23 cellular contexts compared by ENCODE assay signal in genomic region chr11:74472030-74472429, GRCh38. TPM values are rescaled to one million over a fixed set of nuclear protein-coding genes. Genes with fewer than 3 reads are reported as not detected.
DNase-seq lines count a peak whose midpoint lies in the region; ATAC-seq, FAIRE-seq and TF ChIP-seq lines count a peak whose summit lies in the region.
"Had no signal": no experiment of that assay in that cellular context is flagged by ENCODE, and none has a peak within 500 bp of the region (broad histone marks: within the 10 kb centered on the region; RNA-seq: fewer than 3 reads in every experiment).

No MANE protein-coding gene starts in this region.

- no peaks in the 10 kb centered on the region for H3K36me3 Mint-ChIP-seq in activated CD8-positive, alpha-beta T cell treated with anti-CD3 and anti-CD28 coated beads for 36 hours (ENCODE audit: low read depth)
- H3K36me3 Mint-ChIP-seq in activated CD8-positive, alpha-beta T cell treated with anti-CD3 and anti-CD28 coated beads, Interleukin-2, amount 10 ng/mL, durations not matched to agents 7 days and 5 days (ENCODE audit: low read depth): no peaks in the 10 kb centered on the region
- H3K36me3 Mint-ChIP-seq in CD14-positive monocyte: no peaks in the 10 kb centered on the region
- no peaks in the 10 kb centered on the region for H3K36me3 Mint-ChIP-seq in osteocyte (ENCODE audit: unreplicated experiment)
- H3K36me3 Mint-ChIP-seq in mesothelial cell of epicardium: no peaks in the 10 kb centered on the region

- H3K27ac Mint-ChIP-seq in activated CD8-positive, alpha-beta T cell treated with anti-CD3 and anti-CD28 coated beads for 36 hours: no peak overlapping the region
- no peak overlapping the region for H3K27ac Mint-ChIP-seq in activated CD8-positive, alpha-beta T cell treated with anti-CD3 and anti-CD28 coated beads, Interleukin-2, amount 10 ng/mL, durations not matched to agents 7 days and 5 days
- H3K27ac Mint-ChIP-seq in CD14-positive monocyte (peak overlapping the region; percentile 12 to 84 (median 72)), osteocyte (ENCODE audit: unreplicated experiment) (no peak overlapping the region), mesothelial cell of epicardium (no peak overlapping the region)
- H3K27ac Mint-ChIP-seq: CD4-positive, CD25-positive, alpha-beta regulatory T cell had no signal

- no peaks in the 10 kb centered on the region for H3K36me3 ChIP-seq in bronchial epithelial cell (ENCODE audit: control insufficient read depth, insufficient read depth, low read length)
- H3K36me3 ChIP-seq: MG63, SJSA1 had no signal

- H3K27me3 ChIP-seq in bronchial epithelial cell (ENCODE audit: control insufficient read depth, insufficient read depth, low read length): peaks cover 9% of the 10 kb centered on the region
- H3K27me3 ChIP-seq: MG63, SJSA1 had no signal

- no peak overlapping the region for H3K4me3 Mint-ChIP-seq in activated CD8-positive, alpha-beta T cell treated with anti-CD3 and anti-CD28 coated beads for 36 hours
- no peak overlapping the region for H3K4me3 Mint-ChIP-seq in activated CD8-positive, alpha-beta T cell treated with anti-CD3 and anti-CD28 coated beads, Interleukin-2, amount 10 ng/mL, durations not matched to agents 7 days and 5 days
- H3K4me3 Mint-ChIP-seq in CD14-positive monocyte (peak overlapping the region in 1 of 2 donors; percentile 49), osteocyte (ENCODE audit: unreplicated experiment) (no peak overlapping the region), mesothelial cell of epicardium (no peak overlapping the region)
- H3K4me3 Mint-ChIP-seq: CD4-positive, CD25-positive, alpha-beta regulatory T cell had no signal

- intact Hi-C loops in activated CD8-positive, alpha-beta T cell treated with anti-CD3 and anti-CD28 coated beads for 36 hours (cut with micrococcal nuclease): no loop called here
- intact Hi-C loops in CD14-positive monocyte (cut with micrococcal nuclease): no loop called here

- peak; percentile 58 for ATAC-seq in activated CD8-positive, alpha-beta T cell treated with anti-CD3 and anti-CD28 coated beads for 36 hours
- no peak for ATAC-seq in activated CD8-positive, alpha-beta T cell treated with anti-CD3 and anti-CD28 coated beads, Interleukin-2, amount 10 ng/mL, durations not matched to agents 7 days and 5 days
- ATAC-seq in HG02840 (IDR thresholded peaks at IDR 0.05; ENCODE audit: low FRiP score, unreplicated experiment): no peak
- ATAC-seq: HepG2 had no signal

- TF ChIP-seq CTCF in activated CD8-positive, alpha-beta T cell treated with anti-CD3 and anti-CD28 coated beads for 36 hours (IDR thresholded peaks at IDR 0.05): no peak
- TF ChIP-seq CTCF in CD14-positive monocyte (IDR thresholded peaks at IDR 0.05): no peak
- TF ChIP-seq CTCF in bronchial epithelial cell (IDR thresholded peaks at IDR 0.05; ENCODE audit: insufficient read depth, low read length, severe bottlenecking): no peak
- TF ChIP-seq CTCF in osteocyte (IDR thresholded peaks at IDR 0.05): no peak
- no peak for TF ChIP-seq CTCF in mesothelial cell of epicardium (IDR thresholded peaks at IDR 0.05; ENCODE audit: unreplicated experiment)

- peaks cover 14% of the 10 kb centered on the region for H3K27me3 Mint-ChIP-seq in activated CD8-positive, alpha-beta T cell treated with anti-CD3 and anti-CD28 coated beads for 36 hours
- H3K27me3 Mint-ChIP-seq in activated CD8-positive, alpha-beta T cell treated with anti-CD3 and anti-CD28 coated beads, Interleukin-2, amount 10 ng/mL, durations not matched to agents 7 days and 5 days (ENCODE audit: low read depth): peaks cover 21% of the 10 kb centered on the region
- H3K27me3 Mint-ChIP-seq in CD14-positive monocyte (ENCODE audit: low read depth in 3 of 3) (peaks cover 0 to 6% (median 0%) of the 10 kb centered on the region in 3 donors), osteocyte (ENCODE audit: unreplicated experiment) (peaks cover 6% of the 10 kb centered on the region), mesothelial cell of epicardium (ENCODE audit: low read depth) (no peaks in the 10 kb centered on the region)

- POLR2A ChIA-PET in activated CD8-positive, alpha-beta T cell treated with anti-CD3 and anti-CD28 coated beads for 36 hours (lab: Charles Lee): no interaction called here
- POLR2A ChIA-PET in activated CD8-positive, alpha-beta T cell treated with anti-CD3 and anti-CD28 coated beads, Interleukin-2, amount 10 ng/mL, durations not matched to agents 7 days and 5 days (lab: Charles Lee): interaction anchor here (1.0 kb wide), 1 partner anchor 21 kb away, joined by 3 read pairs; the partner anchor contains the start of gene LIPT2

- no peaks in the 10 kb centered on the region for H3K9me3 Mint-ChIP-seq in activated CD8-positive, alpha-beta T cell treated with anti-CD3 and anti-CD28 coated beads for 36 hours
- no peaks in the 10 kb centered on the region for H3K9me3 Mint-ChIP-seq in activated CD8-positive, alpha-beta T cell treated with anti-CD3 and anti-CD28 coated beads, Interleukin-2, amount 10 ng/mL, durations not matched to agents 7 days and 5 days (ENCODE audit: insufficient read depth)
- H3K9me3 Mint-ChIP-seq in CD14-positive monocyte (peaks cover 0 to 5% (median 3%) of the 10 kb centered on the region in 7 donors), osteocyte (ENCODE audit: unreplicated experiment) (no peaks in the 10 kb centered on the region), mesothelial cell of epicardium (no peaks in the 10 kb centered on the region)
- H3K9me3 Mint-ChIP-seq: CD4-positive, CD25-positive, alpha-beta regulatory T cell had no signal

- peaks cover 10% of the 10 kb centered on the region for H3K4me1 Mint-ChIP-seq in activated CD8-positive, alpha-beta T cell treated with anti-CD3 and anti-CD28 coated beads for 36 hours (ENCODE audit: low read depth)
- peaks cover 3% of the 10 kb centered on the region for H3K4me1 Mint-ChIP-seq in activated CD8-positive, alpha-beta T cell treated with anti-CD3 and anti-CD28 coated beads, Interleukin-2, amount 10 ng/mL, durations not matched to agents 7 days and 5 days (ENCODE audit: low read depth)
- H3K4me1 Mint-ChIP-seq in CD14-positive monocyte (peaks cover 60% of the 10 kb centered on the region), osteocyte (ENCODE audit: unreplicated experiment) (peaks cover 9% of the 10 kb centered on the region), mesothelial cell of epicardium (peaks cover 10% of the 10 kb centered on the region)

- no peak for FAIRE-seq in bronchial epithelial cell (lab: Jason Lieb, UNC)
- FAIRE-seq: GM18507, H54, HepG2 had no signal

- CTCF ChIA-PET in activated CD8-positive, alpha-beta T cell treated with anti-CD3 and anti-CD28 coated beads for 36 hours (lab: Charles Lee): no interaction called here
- CTCF ChIA-PET in activated CD8-positive, alpha-beta T cell treated with anti-CD3 and anti-CD28 coated beads, Interleukin-2, amount 10 ng/mL, durations not matched to agents 7 days and 5 days (lab: Charles Lee): no interaction called here

- DNase-seq in activated CD8-positive, alpha-beta T cell treated with anti-CD3 and anti-CD28 coated beads for 36 hours: no peak
- no peak for DNase-seq in activated CD8-positive, alpha-beta T cell treated with anti-CD3 and anti-CD28 coated beads, Interleukin-2, amount 10 ng/mL, durations not matched to agents 7 days and 5 days
- DNase-seq in CD14-positive monocyte (ENCODE audit: low spot score) (no peak), bronchial epithelial cell (ENCODE audit: low read depth) (peak; percentile 37), osteocyte (ENCODE audit: extremely low spot score, unreplicated experiment) (peak; percentile 23), mesothelial cell of epicardium (ENCODE audit: low spot score in 2 of 2, unreplicated experiment in 2 of 2) (no peak), SW 1271 (lab: John Stamatoyannopoulos, UW) (no peak)
- DNase-seq: 8988T, KBM-7, MG63, NCI-H1694, NCI-H2029 treated with DMSO at 0.1 percent for 48 hours, NCI-H446 treated with DMSO at 0.1 percent for 48 hours, NCI-H526 treated with DMSO at 0.1 percent for 48 hours, Right ventricle myocardium superior, RPMI8226 had no signal

- H3K4me3 ChIP-seq in bronchial epithelial cell (ENCODE audit: low read depth, low read length): no peak overlapping the region
- H3K4me3 ChIP-seq: MG63, SJSA1 had no signal

RNA-seq across cellular contexts. Expression of gene KCNE3, which starts 4.7 kb away (rescaled TPM):
- not detected for total RNA-seq in activated CD8-positive, alpha-beta T cell treated with anti-CD3 and anti-CD28 coated beads for 36 hours
- not detected for total RNA-seq in activated CD8-positive, alpha-beta T cell treated with anti-CD3 and anti-CD28 coated beads, Interleukin-2, amount 10 ng/mL, durations not matched to agents 7 days and 5 days
- polyA plus RNA-seq in CD14-positive monocyte: 10 to 100 TPM; 29.9 to 41.0 TPM
- total RNA-seq in bronchial epithelial cell: 0.13 and 0.26 TPM in 2 replicates
- total RNA-seq in osteocyte: not detected in 2 replicates
- total RNA-seq in mesothelial cell of epicardium: 4.3 to 5.1 TPM (median 5.0 TPM) in 3 replicates
- total RNA-seq: CD4-positive, CD25-positive, alpha-beta regulatory T cell; HT1080; SJSA1 had no signal

RNA-seq across cellular contexts. Expression of gene LIPT2, which starts 21.5 kb away (rescaled TPM):
- 1 to 10 TPM; 5.9 to 6.8 TPM for total RNA-seq in activated CD8-positive, alpha-beta T cell treated with anti-CD3 and anti-CD28 coated beads for 36 hours
- 1 to 10 TPM; 3.1 to 4.4 TPM for total RNA-seq in activated CD8-positive, alpha-beta T cell treated with anti-CD3 and anti-CD28 coated beads, Interleukin-2, amount 10 ng/mL, durations not matched to agents 7 days and 5 days
- polyA plus RNA-seq in CD14-positive monocyte: 1 to 10 TPM; 4.4 to 5.1 TPM
- total RNA-seq in bronchial epithelial cell (2.3 and 2.6 TPM in 2 replicates), osteocyte (1.6 and 3.5 TPM in 2 replicates), mesothelial cell of epicardium (6.4 to 9.1 TPM (median 8.7 TPM) in 3 replicates)

Comparison
In these comparisons a context has a peak if more than half of its experiments do, and no peak if none do; other contexts are left out.
1. DNase-seq: peak in bronchial epithelial cell (single experiment) and osteocyte (single experiment); none in activated CD8-positive, alpha-beta T cell treated with anti-CD3 and anti-CD28 coated beads for 36 hours (single experiment), activated CD8-positive, alpha-beta T cell treated with anti-CD3 and anti-CD28 coated beads, Interleukin-2, amount 10 ng/mL, durations not matched to agents 7 days and 5 days (single experiment), CD14-positive monocyte (single experiment), mesothelial cell of epicardium (0 of 2) and SW 1271 (0 of 2).
2. H3K27ac Mint-ChIP-seq: peak in CD14-positive monocyte (7 of 7); none in activated CD8-positive, alpha-beta T cell treated with anti-CD3 and anti-CD28 coated beads for 36 hours (single experiment), activated CD8-positive, alpha-beta T cell treated with anti-CD3 and anti-CD28 coated beads, Interleukin-2, amount 10 ng/mL, durations not matched to agents 7 days and 5 days (single experiment), osteocyte (single experiment) and mesothelial cell of epicardium (single experiment).